1 cellular context compared by ENCODE assay signal in the genomic region with DNA sequence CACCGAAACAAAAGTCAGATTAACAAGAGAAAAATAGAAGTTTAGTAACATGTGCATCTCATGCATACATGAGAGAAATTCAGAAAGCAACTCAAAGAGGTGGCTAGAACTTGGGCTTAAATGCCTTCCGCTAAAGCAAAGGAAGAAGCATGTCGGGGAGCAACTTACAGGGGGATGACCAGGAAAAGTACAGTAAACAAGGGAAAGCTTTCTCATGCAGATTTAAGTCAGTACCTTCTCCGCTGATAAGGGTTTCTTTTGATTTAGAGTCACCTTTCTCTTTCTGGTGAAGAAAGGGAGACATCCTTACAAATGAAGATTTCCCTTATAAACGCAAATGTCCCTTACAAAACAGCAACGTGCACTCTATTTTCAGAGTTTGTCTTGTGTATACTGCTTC.
TF ChIP-seq lines count a peak whose summit lies in the region.

No MANE protein-coding gene starts in this region.

TF ChIP-seq in H1, 55 proteins besides CTCF, POLR2A, EP300 and RAD21:
- peak; percentile 29; the same call in 1 of the 2 replicates for TF ChIP-seq SP1 (IDR thresholded peaks at IDR 0.05; ENCODE audit: low read depth, low read length)
- no peak for TF ChIP-seq YY1 (IDR thresholded peaks at IDR 0.05; ENCODE audit: low read depth, low read length)
- no peak for TF ChIP-seq KDM4A (IDR thresholded peaks at IDR 0.05; ENCODE audit: low read depth, low read length, severe bottlenecking)
- TF ChIP-seq POU5F1 (IDR thresholded peaks at IDR 0.05; ENCODE audit: low read depth, low read length) = peak; percentile 74
- TF ChIP-seq TBP (IDR thresholded peaks at IDR 0.05; ENCODE audit: low read depth, low read length) = no peak
- peak; percentile 10; the same call in 1 of the 2 replicates for TF ChIP-seq MAX (IDR thresholded peaks at IDR 0.05)
- no peak for TF ChIP-seq CBX8 (IDR thresholded peaks at IDR 0.05; ENCODE audit: borderline replicate concordance, low read depth, low read length)
- no peak for TF ChIP-seq TCF12 (IDR thresholded peaks at IDR 0.05; ENCODE audit: low read depth, low read length)
